19 cellular contexts compared by ENCODE assay signal in the genomic region with DNA sequence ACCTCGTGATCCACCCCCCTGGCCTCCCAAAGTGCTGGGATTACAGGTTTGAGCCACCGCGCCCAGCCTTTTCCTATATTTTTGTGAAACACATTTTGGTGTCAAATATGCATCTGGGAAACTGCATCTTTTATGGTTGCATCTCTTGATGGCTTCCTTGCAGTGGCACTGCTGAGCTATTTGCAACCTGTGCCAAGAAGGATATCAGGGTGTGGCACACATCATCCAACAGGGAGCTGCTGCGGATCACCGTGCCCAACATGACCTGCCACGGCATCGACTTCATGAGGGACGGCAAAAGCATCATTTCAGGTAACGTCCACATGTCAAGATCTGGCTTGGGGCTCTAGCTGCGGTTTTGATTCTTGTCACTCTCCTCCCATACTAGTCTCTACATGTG. TPM values are rescaled to one million over a fixed set of nuclear protein-coding genes. Genes with fewer than 3 reads are reported as not detected.
DNase-seq lines count a peak whose midpoint lies in the region; TF ChIP-seq lines count a peak whose summit lies in the region.
"Had no signal": no experiment of that assay in that cellular context is flagged by ENCODE, and none has a peak within 500 bp of the region (broad histone marks: within the 10 kb centered on the region; RNA-seq: fewer than 3 reads in every experiment).

No MANE protein-coding gene starts in this region.

- H3K36me3 Mint-ChIP-seq in Calu3 (ENCODE audit: insufficient read depth, unreplicated experiment): peaks cover 10% of the 10 kb centered on the region
- H3K36me3 Mint-ChIP-seq in activated T-helper 1 cell treated with anti-CD3 and anti-CD28 coated beads, Interleukin-12 subunit alpha, Interleukin-12 subunit beta, Interleukin-2, Interleukin-4 antibody, amounts not matched to agents 30 ng/mL and 10 ng/mL and 1 ng/mL, durations not matched to agents 14 hours and 24 hours and 36 hours (ENCODE audit: low read depth): no peaks in the 10 kb centered on the region
- H3K36me3 Mint-ChIP-seq: CD8-positive, alpha-beta T cell had no signal

- H3K27me3 ChIP-seq in liver (ENCODE audit: control insufficient read depth in 4 of 4, insufficient read depth in 4 of 4, low read length in 3 of 4): no peaks in the 10 kb centered on the region
- H3K27me3 ChIP-seq: BE2C, SJCRH30 had no signal

- no peaks in the 10 kb centered on the region for H3K27me3 Mint-ChIP-seq in Calu3 (ENCODE audit: unreplicated experiment)
- H3K27me3 Mint-ChIP-seq in activated T-helper 1 cell treated with anti-CD3 and anti-CD28 coated beads, Interleukin-12 subunit alpha, Interleukin-12 subunit beta, Interleukin-2, Interleukin-4 antibody, amounts not matched to agents 30 ng/mL and 10 ng/mL and 1 ng/mL, durations not matched to agents 14 hours and 24 hours and 36 hours (ENCODE audit: insufficient read depth): no peaks in the 10 kb centered on the region

- TF ChIP-seq CTCF in Calu3 (IDR thresholded peaks at IDR 0.05; ENCODE audit: unreplicated experiment) (no peak), LNCAP (IDR thresholded peaks at IDR 0.05) (peak; percentile 28; the same call in 1 of the 2 replicates), liver (IDR thresholded peaks at IDR 0.05; ENCODE audit: low read depth, low read length, missing input control) (peak; percentile 26)

- no peaks in the 10 kb centered on the region for H3K4me1 Mint-ChIP-seq in Calu3 (ENCODE audit: low read depth, unreplicated experiment)
- H3K4me1 Mint-ChIP-seq in activated T-helper 1 cell treated with anti-CD3 and anti-CD28 coated beads, Interleukin-12 subunit alpha, Interleukin-12 subunit beta, Interleukin-2, Interleukin-4 antibody, amounts not matched to agents 30 ng/mL and 10 ng/mL and 1 ng/mL, durations not matched to agents 14 hours and 24 hours and 36 hours (ENCODE audit: low read depth): no peaks in the 10 kb centered on the region

- H3K27ac Mint-ChIP-seq in Calu3 (ENCODE audit: unreplicated experiment): no peak overlapping the region
- no peak overlapping the region for H3K27ac Mint-ChIP-seq in activated T-helper 1 cell treated with anti-CD3 and anti-CD28 coated beads, Interleukin-12 subunit alpha, Interleukin-12 subunit beta, Interleukin-2, Interleukin-4 antibody, amounts not matched to agents 30 ng/mL and 10 ng/mL and 1 ng/mL, durations not matched to agents 14 hours and 24 hours and 36 hours
- H3K27ac Mint-ChIP-seq: CD8-positive, alpha-beta T cell had no signal

- peak; percentile 35 to 49 for TF ChIP-seq RAD21 in liver (IDR thresholded peaks at IDR 0.05)

- no peak overlapping the region for H3K9ac ChIP-seq in liver (ENCODE audit: low read depth in 1 of 2, low read length in 2 of 2)

- H3K4me1 ChIP-seq in liver (ENCODE audit: control insufficient read depth in 4 of 4, insufficient read depth in 4 of 4, low read length in 3 of 4): no peaks in the 10 kb centered on the region
- H3K4me1 ChIP-seq: BE2C, SJCRH30 had no signal

- H3K9me3 Mint-ChIP-seq in Calu3 (ENCODE audit: low read depth, unreplicated experiment): no peaks in the 10 kb centered on the region
- peaks cover 2% of the 10 kb centered on the region for H3K9me3 Mint-ChIP-seq in activated T-helper 1 cell treated with anti-CD3 and anti-CD28 coated beads, Interleukin-12 subunit alpha, Interleukin-12 subunit beta, Interleukin-2, Interleukin-4 antibody, amounts not matched to agents 30 ng/mL and 10 ng/mL and 1 ng/mL, durations not matched to agents 14 hours and 24 hours and 36 hours

- H3K4me3 Mint-ChIP-seq in Calu3 (ENCODE audit: low read depth, unreplicated experiment): no peak overlapping the region
- no peak overlapping the region for H3K4me3 Mint-ChIP-seq in activated T-helper 1 cell treated with anti-CD3 and anti-CD28 coated beads, Interleukin-12 subunit alpha, Interleukin-12 subunit beta, Interleukin-2, Interleukin-4 antibody, amounts not matched to agents 30 ng/mL and 10 ng/mL and 1 ng/mL, durations not matched to agents 14 hours and 24 hours and 36 hours
- H3K4me3 Mint-ChIP-seq: CD8-positive, alpha-beta T cell had no signal

- intact Hi-C loops in Calu3 (cut with micrococcal nuclease; ENCODE audit: unreplicated experiment): no loop called here
- intact Hi-C loops in activated T-helper 1 cell treated with anti-CD3 and anti-CD28 coated beads, Interleukin-12 subunit alpha, Interleukin-12 subunit beta, Interleukin-2, Interleukin-4 antibody, amounts not matched to agents 30 ng/mL and 10 ng/mL and 1 ng/mL, durations not matched to agents 14 hours and 24 hours and 36 hours (cut with micrococcal nuclease): no loop called here

- peak; percentile 13 for DNase-seq in Calu3
- DNase-seq in SW480 (ENCODE audit: low spot score): peak; percentile 52
- no peak for DNase-seq in activated T-helper 1 cell treated with anti-CD3 and anti-CD28 coated beads, Interleukin-12 subunit alpha, Interleukin-12 subunit beta, Interleukin-2, Interleukin-4 antibody, amounts not matched to agents 30 ng/mL and 10 ng/mL and 1 ng/mL, durations not matched to agents 14 hours and 24 hours and 36 hours (ENCODE audit: low spot score)
- DNase-seq in stimulated activated CD4-positive, alpha-beta T cell treated with anti-CD3 and anti-CD28 coated beads, Interleukin-12 subunit alpha, Interleukin-12 subunit beta, amount 100 ng/mL, for 4 hours: no peak
- no peak for DNase-seq in effector CD4-positive, alpha-beta T cell
- no peak for DNase-seq in activated gamma-delta T cell treated with Interleukin-2 at 50 U/mL for 16 hours
- DNase-seq: BE2C; CD8-positive, alpha-beta T cell; Karpas-422; NCI-H1436; NCI-H2081 treated with DMSO at 0.1 percent for 48 hours; NCI-H2227 treated with DMSO at 0.1 percent for 48 hours; NCI-H524 treated with DMSO at 0.1 percent for 48 hours; SJCRH30; SW 1271 had no signal

- H3K27ac ChIP-seq in liver (ENCODE audit: low read depth in 1 of 2, low read length in 2 of 2): no peak overlapping the region
- H3K27ac ChIP-seq: SJCRH30 had no signal

- CTCF ChIA-PET in Calu3 (lab: Charles Lee): interaction anchor here (0.7 to 1.1 kb wide), 3 partner anchors 69 to 1090 kb away, joined by 3 to 7 read pairs (median 3); no protein-coding TSS in a partner anchor

- no peak overlapping the region for H3K4me3 ChIP-seq in liver (ENCODE audit: low read depth in 1 of 3, low read length in 3 of 3)
- H3K4me3 ChIP-seq: SJCRH30 had no signal

- H3K9me3 ChIP-seq in liver (ENCODE audit: control insufficient read depth in 4 of 4, low read length in 3 of 4): peaks cover 0 to 6% (median 3%) of the 10 kb centered on the region in 4 donors
- H3K9me3 ChIP-seq: BE2C, SJCRH30 had no signal

- WGBS in liver: 71% methylated on average over 10 of the region's 10 CpGs

- no TSS peak for BruUV-seq in Calu3 (replicated peaks; lab: Mats Ljungman, UMichigan)

- no peaks in the 10 kb centered on the region for H3K36me3 ChIP-seq in liver (ENCODE audit: control insufficient read depth in 4 of 4, insufficient read depth in 3 of 4, low read depth in 1 of 4, low read length in 3 of 4)
- H3K36me3 ChIP-seq: BE2C, SJCRH30 had no signal

TF ChIP-seq in liver, 16 proteins besides CTCF, POLR2A, EP300 and RAD21:
- TF ChIP-seq HNF4A (conservative IDR thresholded peaks at IDR 0.05): no peak
- no peak for TF ChIP-seq TAF1 (conservative IDR thresholded peaks at IDR 0.05)
- no peak for TF ChIP-seq EGR1 (IDR thresholded peaks at IDR 0.05; ENCODE audit: low read depth in 2 of 2)
- TF ChIP-seq ATF3 (IDR thresholded peaks at IDR 0.05): no peak
- TF ChIP-seq GABPA (IDR thresholded peaks at IDR 0.05 in 1 of 2, conservative IDR thresholded peaks at IDR 0.05 in 1 of 2): no peak
- TF ChIP-seq JUND (IDR thresholded peaks at IDR 0.05): no peak
- TF ChIP-seq FOXA2 (IDR thresholded peaks at IDR 0.05): no peak
- TF ChIP-seq YY1 (IDR thresholded peaks at IDR 0.05): no peak
- TF ChIP-seq ZBTB33 (IDR thresholded peaks at IDR 0.05): no peak
- no peak for TF ChIP-seq SP1 (IDR thresholded peaks at IDR 0.05)
TF ChIP-seq in liver: peak in this region for 0.

RNA-seq across cellular contexts. Expression of gene USP43, which starts 16.8 kb away (rescaled TPM):
- total RNA-seq in Calu3 (2022): 6.7 and 8.5 TPM in 2 replicates
- 1 to 10 TPM in 1 of 2 donors, under 1 TPM in 1; 0.42 to 7.4 TPM for total RNA-seq in liver
- polyA plus RNA-seq in liver: 1 to 10 TPM in 1 of 2 donors, under 1 TPM in 1; 0.68 to 1.2 TPM
- total RNA-seq in activated T-helper 1 cell treated with anti-CD3 and anti-CD28 coated beads, Interleukin-12 subunit alpha, Interleukin-12 subunit beta, Interleukin-2, Interleukin-4 antibody, amounts not matched to agents 30 ng/mL and 10 ng/mL and 1 ng/mL, durations not matched to agents 14 hours and 24 hours and 36 hours: not detected in 2 replicates
- polyA plus RNA-seq: AG04450 had no signal

RNA-seq across cellular contexts. Expression of gene CFAP52, which starts 52.1 kb away (rescaled TPM):
- total RNA-seq in Calu3 (2022) (not detected in 2 replicates), liver (under 1 TPM in 1 of 2 donors, not detected in 1; 0.33 TPM)
- not detected for polyA plus RNA-seq in liver
- total RNA-seq in activated T-helper 1 cell treated with anti-CD3 and anti-CD28 coated beads, Interleukin-12 subunit alpha, Interleukin-12 subunit beta, Interleukin-2, Interleukin-4 antibody, amounts not matched to agents 30 ng/mL and 10 ng/mL and 1 ng/mL, durations not matched to agents 14 hours and 24 hours and 36 hours: not detected in 2 replicates
- total RNA-seq: CD8-positive, alpha-beta T cell; H4; SJCRH30 had no signal
- polyA plus RNA-seq: AG04450 had no signal

RNA-seq across cellular contexts. Expression of gene STX8, which starts 52.9 kb away (rescaled TPM):
- total RNA-seq in Calu3 (2022) (31.6 and 32.4 TPM in 2 replicates), liver (10 to 100 TPM; 26.6 to 30.8 TPM)
- polyA plus RNA-seq in liver: 10 to 100 TPM; 14.7 to 39.5 TPM
- 45.4 and 47.2 TPM in 2 replicates for total RNA-seq in activated T-helper 1 cell treated with anti-CD3 and anti-CD28 coated beads, Interleukin-12 subunit alpha, Interleukin-12 subunit beta, Interleukin-2, Interleukin-4 antibody, amounts not matched to agents 30 ng/mL and 10 ng/mL and 1 ng/mL, durations not matched to agents 14 hours and 24 hours and 36 hours

Comparison
In these comparisons a context has a peak if more than half of its experiments do, and no peak if none do; other contexts are left out.
1. DNase-seq: peak in Calu3 (single experiment) and SW480 (single experiment); none in activated T-helper 1 cell treated with anti-CD3 and anti-CD28 coated beads, Interleukin-12 subunit alpha, Interleukin-12 subunit beta, Interleukin-2, Interleukin-4 antibody, amounts not matched to agents 30 ng/mL and 10 ng/mL and 1 ng/mL, durations not matched to agents 14 hours and 24 hours and 36 hours (single experiment), stimulated activated CD4-positive, alpha-beta T cell treated with anti-CD3 and anti-CD28 coated beads, Interleukin-12 subunit alpha, Interleukin-12 subunit beta, amount 100 ng/mL, for 4 hours (single experiment), effector CD4-positive, alpha-beta T cell (single experiment) and activated gamma-delta T cell treated with Interleukin-2 at 50 U/mL for 16 hours (single experiment).